Comparison of ENCODE assay signal across 14 cellular contexts in genomic region chr7:24933298-24933697, GRCh38.
"Had no signal": no experiment of that assay in that cellular context is flagged by ENCODE, and none has a peak within 500 bp of the region (broad histone marks: within the 10 kb centered on the region; RNA-seq: fewer than 3 reads in every experiment).

No MANE protein-coding gene starts in this region.

- DNase-seq: activated CD4-positive, alpha-beta T cell treated with anti-CD3 and anti-CD28 coated beads for 36 hours; activated CD8-positive, alpha-beta T cell treated with anti-CD3 and anti-CD28 coated beads for 36 hours; activated gamma-delta T cell; activated T-cell treated with anti-CD3 and anti-CD28 coated beads, Interleukin-2, amount 50 U/mL, for 4 hours; amygdala; cerebellar nuclear complex; dermis blood vessel endothelial cell; effector memory CD8-positive, alpha-beta T cell; foreskin melanocyte; transverse colon had no signal

- H3K9me3 Mint-ChIP-seq: effector memory CD8-positive, alpha-beta T cell had no signal

- H3K9me3 ChIP-seq: transverse colon had no signal

- H3K4me3 Mint-ChIP-seq: activated CD4-positive, alpha-beta T cell treated with anti-CD3 and anti-CD28 coated beads for 36 hours; activated CD8-positive, alpha-beta T cell treated with anti-CD3 and anti-CD28 coated beads for 36 hours; activated T-cell treated with anti-CD3 and anti-CD28 coated beads, Interleukin-2, amount 50 U/mL, for 4 hours; effector memory CD8-positive, alpha-beta T cell; stimulated activated effector memory CD8-positive, alpha-beta T cell treated with anti-CD3 and anti-CD28 coated beads, Interleukin-12 subunit alpha, Interleukin-12 subunit beta, amount 100 ng/mL, for 72 hours had no signal

- H3K27me3 ChIP-seq: transverse colon had no signal

- H3K27ac ChIP-seq: epithelial cell of prostate, transverse colon, VCaP had no signal

- H3K27ac Mint-ChIP-seq: activated CD4-positive, alpha-beta T cell treated with anti-CD3 and anti-CD28 coated beads for 36 hours; activated CD8-positive, alpha-beta T cell treated with anti-CD3 and anti-CD28 coated beads for 36 hours; activated naive CD4-positive, alpha-beta T cell treated with anti-CD3 and anti-CD28 coated beads, Interleukin-2, amount 50 U/mL, for 72 hours had no signal

- H3K4me1 ChIP-seq: transverse colon had no signal

- H3K27me3 Mint-ChIP-seq: activated CD4-positive, alpha-beta T cell treated with anti-CD3 and anti-CD28 coated beads for 36 hours; activated CD8-positive, alpha-beta T cell treated with anti-CD3 and anti-CD28 coated beads for 36 hours; effector memory CD8-positive, alpha-beta T cell had no signal

- H3K4me3 ChIP-seq: transverse colon had no signal

- ATAC-seq: activated CD4-positive, alpha-beta T cell treated with anti-CD3 and anti-CD28 coated beads for 36 hours; activated CD8-positive, alpha-beta T cell treated with anti-CD3 and anti-CD28 coated beads for 36 hours; activated naive CD4-positive, alpha-beta T cell treated with anti-CD3 and anti-CD28 coated beads, Interleukin-2, amount 50 U/mL, for 72 hours; activated T-cell treated with anti-CD3 and anti-CD28 coated beads, Interleukin-2, amount 50 U/mL, for 4 hours; effector memory CD8-positive, alpha-beta T cell; stimulated activated effector memory CD8-positive, alpha-beta T cell treated with anti-CD3 and anti-CD28 coated beads, Interleukin-12 subunit alpha, Interleukin-12 subunit beta, amount 100 ng/mL, for 72 hours had no signal

- H3K36me3 ChIP-seq: transverse colon had no signal
